Comparison of ENCODE assay signal across 11 cellular contexts in the genomic region with DNA sequence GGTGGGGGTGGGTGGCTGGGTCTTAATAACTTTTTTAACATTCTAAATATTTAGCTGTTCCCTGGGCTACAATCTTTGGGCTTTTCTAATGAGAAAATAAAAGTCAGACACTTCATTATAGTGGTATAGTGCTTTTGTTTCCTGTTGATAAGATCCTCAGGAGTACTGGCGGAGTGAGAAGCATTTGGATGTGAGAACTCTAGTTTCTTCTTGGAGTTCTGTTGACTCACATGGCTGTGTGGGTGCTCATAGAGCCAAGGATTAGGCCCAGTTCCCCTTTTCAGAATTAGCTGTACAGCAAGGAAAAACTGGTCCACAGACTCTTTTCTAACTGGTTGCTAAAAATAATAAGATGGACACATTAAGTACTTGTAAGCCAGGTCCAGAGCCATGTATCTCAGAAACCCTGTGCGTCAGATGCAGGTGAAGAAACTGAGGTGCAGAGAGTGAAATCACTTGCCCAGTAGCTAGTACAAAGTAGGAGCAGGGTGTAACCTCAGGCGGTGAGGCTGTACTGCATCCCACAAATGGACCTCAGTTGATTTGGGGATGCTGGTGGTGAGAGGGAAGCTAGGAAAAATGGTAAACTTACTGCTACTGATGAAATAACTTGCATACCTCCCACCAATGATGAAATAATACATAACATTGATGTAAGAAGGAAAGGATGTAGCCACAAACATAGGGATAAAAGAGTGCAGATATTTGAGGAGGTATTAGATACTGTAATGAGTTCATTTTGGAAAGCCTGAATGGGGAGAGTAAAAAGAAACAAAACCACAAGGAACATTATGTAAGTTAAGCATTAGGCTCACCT. TPM values are rescaled to one million over a fixed set of nuclear protein-coding genes. Genes with fewer than 3 reads are reported as not detected.
DNase-seq lines count a peak whose midpoint lies in the region; ATAC-seq, FAIRE-seq and TF ChIP-seq lines count a peak whose summit lies in the region.
"Had no signal": no experiment of that assay in that cellular context is flagged by ENCODE, and none has a peak within 500 bp of the region (broad histone marks: within the 10 kb centered on the region; RNA-seq: fewer than 3 reads in every experiment).

No MANE protein-coding gene starts in this region.

- H3K36me3 ChIP-seq in BLaER1 treated with 17β-estradiol and CSF1 and Interleukin-3, amounts not matched to agents 10 nM and 100 nM = peaks cover 0 to 32% (median 13%) of the 10 kb centered on the region in 11 experiments; a peak in 10 of 22 replicates
- H3K36me3 ChIP-seq in Karpas-422 (ENCODE audit: insufficient read depth, low read length) (no peaks in the 10 kb centered on the region), GM12878 (ENCODE audit: control insufficient read depth in 2 of 2, insufficient read depth in 2 of 2, low read length in 1 of 2) (peaks cover 0 to 5% of the 10 kb centered on the region in 2 experiments)

- peaks cover 14% of the 10 kb centered on the region for H3K27me3 Mint-ChIP-seq in nephron (ENCODE audit: low read depth)

- H3K9ac ChIP-seq in BLaER1 treated with 17β-estradiol and CSF1 and Interleukin-3, amounts not matched to agents 10 nM and 100 nM = peak overlapping the region in 4 of 11 experiments; percentile 30 to 84 (median 78); a peak in 3 of 22 replicates
- no peak overlapping the region for H3K9ac ChIP-seq in Karpas-422 (ENCODE audit: low read length)
- H3K9ac ChIP-seq in GM12878 (ENCODE audit: control insufficient read depth, insufficient read depth, low read length) = peak overlapping the region; percentile 49

- H3K27ac Mint-ChIP-seq in nephron = peak overlapping the region in 2 of 3 experiments; percentile 51 to 74

- no peaks in the 10 kb centered on the region for H3K9me3 ChIP-seq in BLaER1 treated with 17β-estradiol and CSF1 and Interleukin-3, amounts not matched to agents 10 nM and 100 nM (replicated peaks in 1 of 11)
- H3K9me3 ChIP-seq in Karpas-422 (ENCODE audit: low read length) = no peaks in the 10 kb centered on the region
- no peaks in the 10 kb centered on the region for H3K9me3 ChIP-seq in GM12878 (replicated peaks; ENCODE audit: control insufficient read depth, insufficient read depth, low read length)

- no peaks in the 10 kb centered on the region for H3K79me2 ChIP-seq in Karpas-422 (ENCODE audit: low read length)
- peaks cover 27% of the 10 kb centered on the region for H3K79me2 ChIP-seq in GM12878 (ENCODE audit: control insufficient read depth, insufficient read depth, low read length)

- WGBS in GM12878 (ENCODE audit: insufficient coverage, insufficient replicate concordance, low lambda C conversion rate, missing lambda C conversion rate) = 0% methylated on average over 3 of the region's 3 CpGs

- no TSS peak for BruUV-seq in GM12878 (replicated peaks; lab: Mats Ljungman, UMichigan)

- peaks cover 30 to 43% (median 32%) of the 10 kb centered on the region in 10 experiments for H3K4me1 ChIP-seq in BLaER1 treated with 17β-estradiol and CSF1 and Interleukin-3, amounts not matched to agents 10 nM and 100 nM
- H3K4me1 ChIP-seq in Karpas-422 (ENCODE audit: low read length) (peaks cover 33% of the 10 kb centered on the region), GM12878 (ENCODE audit: control insufficient read depth, insufficient read depth, low read length) (peaks cover 14% of the 10 kb centered on the region)

- no peak for TF ChIP-seq RAD21 in GM12878 (IDR thresholded peaks at IDR 0.05; ENCODE audit: insufficient read depth, low read depth, low read length)

- no peak for TF ChIP-seq POLR2A in GM12878 (IDR thresholded peaks at IDR 0.05; ENCODE audit: low read depth, low read length)

- TF ChIP-seq CTCF in GM12878 (IDR thresholded peaks at IDR 0.05 in 2 of 3, conservative IDR thresholded peaks at IDR 0.05 in 1 of 3; ENCODE audit: control insufficient read depth in 2 of 3, extremely low read depth in 1 of 3, insufficient read depth in 1 of 3, low read depth in 3 of 3, low read length in 3 of 3) (no peak), nephron (IDR thresholded peaks at IDR 0.05; ENCODE audit: unreplicated experiment in 3 of 3) (no peak)

- H3K4me1 Mint-ChIP-seq in nephron = peaks cover 34% of the 10 kb centered on the region

- ATAC-seq in GM12878 (peak; percentile 0; the same call in 2 of the 3 replicates), GM18868 (IDR thresholded peaks at IDR 0.05; ENCODE audit: unreplicated experiment) (no peak)

- peak; percentile 68 for FAIRE-seq in GM12878 (lab: Jason Lieb, UNC)

- RAD21 ChIA-PET in GM12878 (lab: Charles Lee; ENCODE audit: unreplicated experiment) = interaction anchor here (1.0 to 6.1 kb wide), 11 partner anchors 12 to 687 kb away, joined by 3 to 128 read pairs (median 9); a partner anchor contains a TSS

- DNase-seq in Karpas-422 = no peak
- no peak for DNase-seq in GM12878 (ENCODE audit: low read depth, low spot score)
- DNase-seq in HuH-7 (ENCODE audit: low spot score) = no peak
- no peak for DNase-seq in iPS-NIHi7 (ENCODE audit: extremely low spot score)
- DNase-seq in HK-2 (ENCODE audit: unreplicated experiment) = no peak
- DNase-seq: foreskin fibroblast; posterior cingulate gyrus; stimulated activated naive CD4-positive, alpha-beta T cell treated with Interleukin-2 at 50 U/mL for 16 hours had no signal

- peaks cover 0 to 41% (median 0%) of the 10 kb centered on the region in 11 experiments; a peak in 5 of 22 replicates for H4K20me1 ChIP-seq in BLaER1 treated with 17β-estradiol and CSF1 and Interleukin-3, amounts not matched to agents 10 nM and 100 nM
- H4K20me1 ChIP-seq in Karpas-422 (ENCODE audit: insufficient read depth, low read depth, low read length) (no peaks in the 10 kb centered on the region), GM12878 (ENCODE audit: control insufficient read depth, insufficient read depth) (no peaks in the 10 kb centered on the region)

- CTCF ChIA-PET in GM12878 (lab: Yijun Ruan, JAX) = interaction anchor here (1.0 to 5.5 kb wide), 8 partner anchors 7 to 485 kb away, joined by 3 to 52 read pairs (median 8); no protein-coding TSS in a partner anchor

- SMC1A ChIA-PET in GM12878 (lab: Charles Lee; ENCODE audit: uncharacterized antibody, unreplicated experiment) = interaction anchor here (0.6 to 8.4 kb wide), 22 partner anchors 9 to 702 kb away, joined by 3 to 180 read pairs (median 4); a partner anchor contains a TSS

- peak overlapping the region; percentile 93 to 96 (median 95) for H3K4me3 Mint-ChIP-seq in nephron

- peak overlapping the region; percentile 93 to 99 (median 96) for H3K4me2 ChIP-seq in BLaER1 treated with 17β-estradiol and CSF1 and Interleukin-3, amounts not matched to agents 10 nM and 100 nM
- H3K4me2 ChIP-seq in Karpas-422 (ENCODE audit: low read depth, low read length, poor library complexity, severe bottlenecking) (peak overlapping the region; percentile 94), GM12878 (ENCODE audit: control insufficient read depth, insufficient read depth) (peak overlapping the region; percentile 91)

- POLR2A ChIA-PET in GM12878 (lab: Charles Lee) = interaction anchor here (0.6 to 7.7 kb wide), 6 partner anchors 11 to 145 kb away, joined by 3 to 132 read pairs (median 6); no protein-coding TSS in a partner anchor

- H2AFZ ChIP-seq in Karpas-422 (ENCODE audit: low read length) (no peak overlapping the region), GM12878 (ENCODE audit: control insufficient read depth, low read depth, low read length) (no peak overlapping the region)

- no peaks in the 10 kb centered on the region for H3K9me3 Mint-ChIP-seq in nephron

- no peaks in the 10 kb centered on the region; a peak in 3 of 22 replicates for H3K27me3 ChIP-seq in BLaER1 treated with 17β-estradiol and CSF1 and Interleukin-3, amounts not matched to agents 10 nM and 100 nM
- H3K27me3 ChIP-seq in Karpas-422 (ENCODE audit: low read length) = no peaks in the 10 kb centered on the region
- H3K27me3 ChIP-seq in GM12878 (replicated peaks in 1 of 2; ENCODE audit: control insufficient read depth in 2 of 2, insufficient read depth in 2 of 2, low read length in 1 of 2) = no peaks in the 10 kb centered on the region; a peak in 1 of 4 replicates

- H3K4me3 ChIP-seq in BLaER1 treated with 17β-estradiol and CSF1 and Interleukin-3, amounts not matched to agents 10 nM and 100 nM = peak overlapping the region in 5 of 10 experiments; percentile 78 to 92 (median 84); a peak in 10 of 20 replicates
- H3K4me3 ChIP-seq in Karpas-422 (ENCODE audit: low read length) (no peak overlapping the region), GM12878 (peak overlapping the region; percentile 84)

- H3K27ac ChIP-seq in BLaER1 treated with 17β-estradiol and CSF1 and Interleukin-3, amounts not matched to agents 10 nM and 100 nM = peak overlapping the region in 3 of 11 experiments; percentile 12 to 52 (median 24); a peak in 3 of 22 replicates
- no peak overlapping the region for H3K27ac ChIP-seq in Karpas-422 (ENCODE audit: low read length)
- peak overlapping the region; percentile 1 for H3K27ac ChIP-seq in GM12878 (ENCODE audit: control insufficient read depth, insufficient read depth)

- peaks cover 30% of the 10 kb centered on the region for H3K36me3 Mint-ChIP-seq in nephron (ENCODE audit: low read depth)

- TF ChIP-seq EP300 in GM12878 (IDR thresholded peaks at IDR 0.05; ENCODE audit: borderline replicate concordance in 1 of 2, control insufficient read depth in 1 of 2, low read depth in 2 of 2, low read length in 2 of 2) = 0 out of 4 replicates have a peak, but pooled peaks of 1 of the 2 experiments have one; percentile 18

- in situ Hi-C loops in GM12878 (cut with MboI) = no loop called here

- no peaks in the 10 kb centered on the region for H3K9me2 ChIP-seq in Karpas-422 (replicated peaks; ENCODE audit: insufficient read depth, low read length)

- intact Hi-C loops in GM12878 (cut with micrococcal nuclease; ENCODE audit: unreplicated experiment) = loop anchor here (1.0 kb wide), 1 partner anchor 9 kb away; no protein-coding TSS in a partner anchor

RNA-seq across cellular contexts. Expression of a gene that starts 2.4 kb away (rescaled TPM):
- 18.2 and 22.2 TPM in 2 replicates for total RNA-seq in Karpas-422 (2014; rRNA removed; shearing (Covaris generic); ENCODE audit: low replicate concordance)
- 1,204 and 1,224 TPM in 2 replicates for total RNA-seq in GM12878 (2013; cell fraction: nucleolus; rRNA removed)
- 37.8 and 41.3 TPM in 2 replicates for total RNA-seq in GM12878 (2014; rRNA removed)
- total RNA-seq in GM12878 (2014; rRNA removed; fragmentation: Illumina TruSeq; extraction: Trizol) = 37.3 and 37.9 TPM in 2 replicates
- total RNA-seq in GM12878 (2021) = 42.9 and 46.0 TPM in 2 replicates
- polyA plus RNA-seq in GM12878 (2011; ENCODE audit: low read depth) = 25.5 TPM
- 239 and 328 TPM in 2 replicates for polyA plus RNA-seq in GM12878 (2011; rRNA removed)
- polyA plus RNA-seq in GM12878 (2011; cell fraction: cytosol; rRNA removed) = 102 and 126 TPM in 2 replicates
- polyA plus RNA-seq in GM12878 (2011; cell fraction: nucleus; rRNA removed) = 372 and 416 TPM in 2 replicates
- 18.1 and 31.8 TPM in 2 replicates for polyA plus RNA-seq in GM12878 (2012)
- 30.4 and 39.1 TPM in 2 replicates for polyA plus RNA-seq in GM12878 (2014; fragmentation: Illumina TruSeq; extraction: Trizol)
- 10 to 100 TPM; 12.2 to 12.6 TPM for polyA plus RNA-seq in GM12878 (2014; fragmentation: Nextera tagmentation; extraction: Ambion mirVana)
- 17.1 and 17.2 TPM in 2 replicates for polyA plus RNA-seq in GM12878 (2014; rRNA removed)
- polyA plus RNA-seq in GM12878 (2016; fragmentation: Nextera tagmentation; extraction: Ambion mirVana) = 10 to 100 TPM; 15.8 to 19.5 TPM
- polyA minus RNA-seq in GM12878 (2011; rRNA and poly(A)+ RNA removed) = 557 and 673 TPM in 2 replicates
- 109 and 129 TPM in 2 replicates for polyA minus RNA-seq in GM12878 (2011; cell fraction: cytosol; rRNA and poly(A)+ RNA removed)
- polyA minus RNA-seq in GM12878 (2011; cell fraction: nucleus; rRNA and poly(A)+ RNA removed) = 587 and 802 TPM in 2 replicates

RNA-seq across cellular contexts. Expression of a gene that starts 28.4 kb away (rescaled TPM):
- 9.4 and 13.5 TPM in 2 replicates for total RNA-seq in Karpas-422 (2014; rRNA removed; shearing (Covaris generic); ENCODE audit: low replicate concordance)
- 34.2 and 35.2 TPM in 2 replicates for total RNA-seq in GM12878 (2013; cell fraction: nucleolus; rRNA removed)
- total RNA-seq in GM12878 (2014; rRNA removed) (12.7 and 15.0 TPM in 2 replicates), GM12878 (2014; rRNA removed; fragmentation: Illumina TruSeq; extraction: Trizol) (7.6 and 8.1 TPM in 2 replicates), GM12878 (2021) (9.0 and 9.5 TPM in 2 replicates)
- polyA plus RNA-seq in GM12878 (2011; ENCODE audit: low read depth) = 4.4 TPM
- polyA plus RNA-seq in GM12878 (2011; rRNA removed) (4.6 TPM in 2 replicates), GM12878 (2014; fragmentation: Illumina TruSeq; extraction: Trizol) (6.0 and 7.4 TPM in 2 replicates), GM12878 (2014; fragmentation: Nextera tagmentation; extraction: Ambion mirVana) (1 to 10 TPM; 3.2 to 3.5 TPM), GM12878 (2014; rRNA removed) (7.1 and 10.8 TPM in 2 replicates), GM12878 (2016; fragmentation: Nextera tagmentation; extraction: Ambion mirVana) (10 to 100 TPM; 13.7 to 14.3 TPM)
- polyA plus RNA-seq in GM12878 (2011; cell fraction: cytosol; rRNA removed) = 4.1 and 5.4 TPM in 2 replicates
- 3.3 and 4.2 TPM in 2 replicates for polyA plus RNA-seq in GM12878 (2011; cell fraction: nucleus; rRNA removed)
- polyA plus RNA-seq in GM12878 (2012) = 5.4 and 6.0 TPM in 2 replicates
- polyA minus RNA-seq in GM12878 (2011; rRNA and poly(A)+ RNA removed) = 6.6 and 7.8 TPM in 2 replicates
- polyA minus RNA-seq in GM12878 (2011; cell fraction: cytosol; rRNA and poly(A)+ RNA removed) = 1.5 and 2.8 TPM in 2 replicates
- 9.2 and 18.7 TPM in 2 replicates for polyA minus RNA-seq in GM12878 (2011; cell fraction: nucleus; rRNA and poly(A)+ RNA removed)
